In genomic region chr11:15968461-15969130, GRCh38 we compare ENCODE assay signal across 9 cellular contexts.
A peak's percentile ranks its signal among the peaks of the same experiment; 100 is the strongest.
DNase-seq lines count a peak whose midpoint lies in the region; ATAC-seq and TF ChIP-seq lines count a peak whose summit lies in the region.
"Had no signal": no experiment of that assay in that cellular context is flagged by ENCODE, and none has a peak within 500 bp of the region (broad histone marks: within the 10 kb centered on the region; RNA-seq: fewer than 3 reads in every experiment).

No MANE protein-coding gene starts in this region.

- H3K79me2 ChIP-seq in ACC112 (ENCODE audit: control insufficient read depth, insufficient read depth, low read length, unreplicated experiment) = no peaks in the 10 kb centered on the region

- no peaks in the 10 kb centered on the region for H3K36me3 ChIP-seq in ACC112 (ENCODE audit: insufficient read depth, low read length)
- H3K36me3 ChIP-seq: BLaER1 had no signal

- peaks cover 51% of the 10 kb centered on the region for H3K4me1 Mint-ChIP-seq in nephron progenitor cell

- DNase-seq in OCI-M1 (lab: John Stamatoyannopoulos, UW) = peak; percentile 46
- DNase-seq in epithelial cell of prostate (ENCODE audit: low read depth, low spot score) = no peak
- no peak for DNase-seq in nephron progenitor cell
- DNase-seq in stimulated activated naive CD4-positive, alpha-beta T cell treated with Interleukin-2 at 50 U/mL for 16 hours (lab: John Stamatoyannopoulos, UW) = no peak
- DNase-seq in T-helper 9 cell = no peak

- H3K4me3 Mint-ChIP-seq in nephron progenitor cell = no peak overlapping the region

- H3K36me3 Mint-ChIP-seq in nephron progenitor cell (ENCODE audit: low read depth) = peaks cover 6% of the 10 kb centered on the region

- ATAC-seq in HG02759 (IDR thresholded peaks at IDR 0.05; ENCODE audit: unreplicated experiment) (no peak), HG03460 (IDR thresholded peaks at IDR 0.05; ENCODE audit: unreplicated experiment) (no peak)

- H2AFZ ChIP-seq in ACC112 (ENCODE audit: low read length, unreplicated experiment) = peak overlapping the region; percentile 53

- no peaks in the 10 kb centered on the region for H3K9me3 Mint-ChIP-seq in nephron progenitor cell

- H3K27ac Mint-ChIP-seq in nephron progenitor cell = peak overlapping the region; percentile 93

- no peak overlapping the region for H3K4me3 ChIP-seq in ACC112 (ENCODE audit: low read depth, low read length)
- H3K4me3 ChIP-seq: BLaER1 had no signal

- peaks cover 33% of the 10 kb centered on the region for H3K4me1 ChIP-seq in ACC112 (ENCODE audit: control insufficient read depth, insufficient read depth, low read length, unreplicated experiment)
- H3K4me1 ChIP-seq: BLaER1 had no signal

- H3K27me3 ChIP-seq in ACC112 (ENCODE audit: insufficient read depth, low read length) = no peaks in the 10 kb centered on the region
- H3K27me3 ChIP-seq: BLaER1 had no signal

- no peak for TF ChIP-seq CTCF in nephron progenitor cell (IDR thresholded peaks at IDR 0.05)

- peak overlapping the region; percentile 98 for H3K27ac ChIP-seq in ACC112 (ENCODE audit: low read depth, low read length)
- peak overlapping the region; percentile 95 for H3K27ac ChIP-seq in epithelial cell of prostate
- H3K27ac ChIP-seq: BLaER1 had no signal

- H3K27me3 Mint-ChIP-seq in nephron progenitor cell (ENCODE audit: low read depth, poor library complexity) = no peaks in the 10 kb centered on the region
